In genomic region chr12:48119834-48120195, GRCh38 we compare ENCODE assay signal across 8 cellular contexts. TPM values are rescaled to one million over a fixed set of nuclear protein-coding genes. Genes with fewer than 3 reads are reported as not detected.
DNase-seq lines count a peak whose midpoint lies in the region; ATAC-seq and TF ChIP-seq lines count a peak whose summit lies in the region.

No MANE protein-coding gene starts in this region.

- no peaks in the 10 kb centered on the region for H3K9me2 ChIP-seq in SK-N-SH

- no peaks in the 10 kb centered on the region for H4K20me1 ChIP-seq in SK-N-SH (ENCODE audit: insufficient read depth)

- ATAC-seq in GM21529 (IDR thresholded peaks at IDR 0.05; ENCODE audit: unreplicated experiment) (peak; percentile 4), gastroesophageal sphincter (peak; percentile 10), left lobe of liver (no peak), GM18861 (IDR thresholded peaks at IDR 0.05; ENCODE audit: unreplicated experiment) (no peak)

- H3F3A ChIP-seq in SK-N-SH (replicated peaks; ENCODE audit: insufficient read depth) = no peaks in the 10 kb centered on the region

- TF ChIP-seq POLR2A in gastroesophageal sphincter (IDR thresholded peaks at IDR 0.05) = no peak

- H3K36me3 ChIP-seq in SK-N-SH (replicated peaks in 1 of 2; ENCODE audit: control insufficient read depth in 1 of 2, insufficient read depth in 2 of 2, low read length in 1 of 2) (peaks cover 14 to 23% of the 10 kb centered on the region in 2 experiments), gastroesophageal sphincter (peaks cover 0 to 26% of the 10 kb centered on the region in 2 donors)

- TF ChIP-seq CTCF in SK-N-SH (IDR thresholded peaks at IDR 0.05) (no peak), gastroesophageal sphincter (IDR thresholded peaks at IDR 0.05) (no peak)

- peak overlapping the region; percentile 91 to 98 for H3K4me3 ChIP-seq in SK-N-SH (ENCODE audit: low read depth in 2 of 2, low read length in 1 of 2)
- H3K4me3 ChIP-seq in gastroesophageal sphincter = peak overlapping the region; percentile 79 to 84
- peak overlapping the region; percentile 88 for H3K4me3 ChIP-seq in skeletal muscle cell (ENCODE audit: low read depth, low read length)

- peak overlapping the region; percentile 92 for H3K4me2 ChIP-seq in SK-N-SH

- H3K4me1 ChIP-seq in SK-N-SH (ENCODE audit: control insufficient read depth in 1 of 2, insufficient read depth in 2 of 2, low read depth in 1 of 2, low read length in 1 of 2) (peaks cover 6 to 7% of the 10 kb centered on the region in 2 experiments; a peak in 3 of 4 replicates), gastroesophageal sphincter (peaks cover 0 to 37% (median 0%) of the 10 kb centered on the region in 3 donors)

- peaks cover 29% of the 10 kb centered on the region for H3K79me2 ChIP-seq in SK-N-SH (ENCODE audit: insufficient read depth)

- CTCF ChIA-PET in SK-N-SH (lab: Yijun Ruan, JAX) = interaction anchor here (1.0 to 1.8 kb wide), 3 partner anchors 14 to 157 kb away, joined by 4 read pairs; partner anchors contain the start of genes SENP1 and TMEM106C

- no peak for TF ChIP-seq EP300 in SK-N-SH (IDR thresholded peaks at IDR 0.05; ENCODE audit: borderline replicate concordance in 1 of 2, low read depth in 1 of 2, low read length in 1 of 2)
- no peak for TF ChIP-seq EP300 in gastroesophageal sphincter (IDR thresholded peaks at IDR 0.05)

- peak overlapping the region; percentile 85 for H2AFZ ChIP-seq in SK-N-SH (ENCODE audit: low read depth)

- 9% methylated on average over 5 of the region's 5 CpGs for WGBS in SK-N-SH (ENCODE audit: low lambda C conversion rate)
- WGBS in gastroesophageal sphincter (ENCODE audit: low coverage in 1 of 2), 2 donors = 0% methylated on average over 3 to 5 of the region's 5 CpGs

- H3K9me3 ChIP-seq in SK-N-SH (no peaks in the 10 kb centered on the region), gastroesophageal sphincter (no peaks in the 10 kb centered on the region)

- TF ChIP-seq RAD21 in SK-N-SH (IDR thresholded peaks at IDR 0.05; ENCODE audit: low read length) = no peak

- DNase-seq in SK-N-SH (peak; percentile 30), skeletal muscle cell (ENCODE audit: low read depth) (no peak), NCI-H748 treated with DMSO at 0.1 percent for 48 hours (lab: John Stamatoyannopoulos, UW) (no peak), left lobe of liver (ENCODE audit: low spot score) (no peak), germinal center (ENCODE audit: low spot score) (no peak)

- H3K27me3 ChIP-seq in SK-N-SH (ENCODE audit: insufficient read depth) = no peaks in the 10 kb centered on the region; the same call in 1 of the 2 replicates
- H3K27me3 ChIP-seq in gastroesophageal sphincter = no peaks in the 10 kb centered on the region

- POLR2A ChIA-PET in SK-N-SH (lab: Yijun Ruan, JAX) = interaction anchor here (1.2 to 1.6 kb wide), 2 partner anchors 14 to 38 kb away, joined by 5 to 8 read pairs; partner anchors contain the start of genes ASB8 and SENP1

- H3K27ac ChIP-seq in SK-N-SH (ENCODE audit: low read depth in 2 of 2, low read length in 1 of 2) = peak overlapping the region; percentile 35 to 85; a peak in 3 of 4 replicates
- H3K27ac ChIP-seq in gastroesophageal sphincter = peak overlapping the region; percentile 69 to 86 (median 82)

- peak overlapping the region; percentile 63 for H3K9ac ChIP-seq in SK-N-SH

TF ChIP-seq in SK-N-SH, 30 proteins besides CTCF, POLR2A, EP300 and RAD21:
- TF ChIP-seq EZH2phosphoT487 (IDR thresholded peaks at IDR 0.05; ENCODE audit: borderline replicate concordance, low read depth) = no peak
- TF ChIP-seq YY1 (IDR thresholded peaks at IDR 0.05; ENCODE audit: low read depth) = no peak
- TF ChIP-seq JUND (IDR thresholded peaks at IDR 0.05) = no peak
- TF ChIP-seq ELF1 (IDR thresholded peaks at IDR 0.05) = no peak
- TF ChIP-seq IRF3 (IDR thresholded peaks at IDR 0.05; ENCODE audit: low read depth, low read length) = no peak
- no peak for TF ChIP-seq ZBTB33 (IDR thresholded peaks at IDR 0.05; ENCODE audit: borderline replicate concordance, low read depth)
- no peak for TF ChIP-seq FOXJ3 (CRISPR knock-in tag; IDR thresholded peaks at IDR 0.05)
- no peak for TF ChIP-seq MAX (IDR thresholded peaks at IDR 0.05; ENCODE audit: low read depth)
- no peak for TF ChIP-seq POLR2AphosphoS5 (IDR thresholded peaks at IDR 0.05; ENCODE audit: low read depth, low read length)
- TF ChIP-seq TAF1 (IDR thresholded peaks at IDR 0.05; ENCODE audit: borderline replicate concordance, low read depth, low read length) = no peak
- TF ChIP-seq GATA2 (CRISPR knock-in tag; IDR thresholded peaks at IDR 0.05) = no peak
- TF ChIP-seq USF1 (IDR thresholded peaks at IDR 0.05; ENCODE audit: borderline replicate concordance, low read depth) = no peak
- TF ChIP-seq USF2 (IDR thresholded peaks at IDR 0.05; ENCODE audit: borderline replicate concordance, low read depth, low read length) = no peak
- TF ChIP-seq MEF2A (IDR thresholded peaks at IDR 0.05; ENCODE audit: borderline replicate concordance, low read depth) = no peak
- no peak for TF ChIP-seq TEAD4 (IDR thresholded peaks at IDR 0.05; ENCODE audit: borderline replicate concordance, insufficient read depth)
- no peak for TF ChIP-seq RXRA (IDR thresholded peaks at IDR 0.05; ENCODE audit: borderline replicate concordance, low read depth)
- TF ChIP-seq RCOR1 (IDR thresholded peaks at IDR 0.05; ENCODE audit: low read length) = no peak
- no peak for TF ChIP-seq PBX3 (IDR thresholded peaks at IDR 0.05)
- no peak for TF ChIP-seq MXI1 (IDR thresholded peaks at IDR 0.05; ENCODE audit: low read depth, low read length)

RNA-seq across cellular contexts. Expression of gene PFKM, which starts 0.7 kb away (rescaled TPM):
- polyA plus RNA-seq in SK-N-SH (2012; rRNA removed) = 85.0 and 111 TPM in 2 replicates
- polyA plus RNA-seq in SK-N-SH (2012; cell fraction: cytosol; rRNA removed) = 75.2 and 79.2 TPM in 2 replicates
- 120 and 183 TPM in 2 replicates for polyA plus RNA-seq in SK-N-SH (2012; cell fraction: nucleus; rRNA removed)
- total RNA-seq in gastroesophageal sphincter (100 to 1,000 TPM in 1 of 4 donors, 10 to 100 TPM in 3; 64.5 to 105 (median 71.0) TPM), left lobe of liver (5.4 TPM)

RNA-seq across cellular contexts. Expression of gene SENP1, which starts 13.9 kb away (rescaled TPM):
- polyA plus RNA-seq in SK-N-SH (2012; rRNA removed) = 5.6 and 8.4 TPM in 2 replicates
- polyA plus RNA-seq in SK-N-SH (2012; cell fraction: cytosol; rRNA removed) = 7.8 and 8.0 TPM in 2 replicates
- 4.6 and 8.8 TPM in 2 replicates for polyA plus RNA-seq in SK-N-SH (2012; cell fraction: nucleus; rRNA removed)
- 10 to 100 TPM; 17.3 to 23.8 (median 20.7) TPM for total RNA-seq in gastroesophageal sphincter
- 3.9 TPM for total RNA-seq in left lobe of liver

RNA-seq across cellular contexts. Expression of gene ASB8, which starts 37.5 kb away (rescaled TPM):
- 13.8 and 16.9 TPM in 2 replicates for polyA plus RNA-seq in SK-N-SH (2012; rRNA removed)
- polyA plus RNA-seq in SK-N-SH (2012; cell fraction: cytosol; rRNA removed) = 14.8 and 15.0 TPM in 2 replicates
- 13.5 and 24.6 TPM in 2 replicates for polyA plus RNA-seq in SK-N-SH (2012; cell fraction: nucleus; rRNA removed)
- 10 to 100 TPM; 37.2 to 41.6 (median 39.1) TPM for total RNA-seq in gastroesophageal sphincter
- 24.7 TPM for total RNA-seq in left lobe of liver

Comparison
In these comparisons a context has a peak if more than half of its experiments do, and no peak if none do; other contexts are left out.
1. ATAC-seq: peak in GM21529 (single experiment) and gastroesophageal sphincter (single experiment); none in left lobe of liver (single experiment) and GM18861 (single experiment).
2. RNA of gene PFKM, which starts 0.7 kb away (total RNA-seq): 64.5 to 105 TPM in gastroesophageal sphincter; 5.4 TPM in left lobe of liver (single experiment); every median in the first group is over 10 times any median in the second.
3. Peak in every context shown above with its lines, with median percentiles within 50 percentile points of each other: H3K4me3 ChIP-seq.